8 cellular contexts compared by ENCODE assay signal in genomic region chr3:141011511-141012262, GRCh38. TPM values are rescaled to one million over a fixed set of nuclear protein-coding genes. Genes with fewer than 3 reads are reported as not detected.
DNase-seq lines count a peak whose midpoint lies in the region; ATAC-seq and TF ChIP-seq lines count a peak whose summit lies in the region.

No MANE protein-coding gene starts in this region.

- no peaks in the 10 kb centered on the region for H3K27me3 ChIP-seq in colonic mucosa
- H3K27me3 ChIP-seq in right lobe of liver: peaks cover 0 to 14% of the 10 kb centered on the region in 2 donors

- H3K27ac Mint-ChIP-seq in activated CD4-positive, alpha-beta T cell treated with anti-CD3 and anti-CD28 coated beads, Interleukin-2, amount 10 ng/mL, durations not matched to agents 7 days and 5 days: no peak overlapping the region

- ATAC-seq in HG03103 (IDR thresholded peaks at IDR 0.05; ENCODE audit: low read depth, unreplicated experiment): peak; percentile 90
- peak; percentile 73 to 81 (median 75) for ATAC-seq in right lobe of liver

- POLR2A ChIA-PET in activated CD4-positive, alpha-beta T cell treated with anti-CD3 and anti-CD28 coated beads, Interleukin-2, amount 10 ng/mL, durations not matched to agents 7 days and 5 days (lab: Charles Lee): no interaction called here

- H3K4me3 Mint-ChIP-seq in activated CD4-positive, alpha-beta T cell treated with anti-CD3 and anti-CD28 coated beads, Interleukin-2, amount 10 ng/mL, durations not matched to agents 7 days and 5 days: no peak overlapping the region

- H3K36me3 Mint-ChIP-seq in activated CD4-positive, alpha-beta T cell treated with anti-CD3 and anti-CD28 coated beads, Interleukin-2, amount 10 ng/mL, durations not matched to agents 7 days and 5 days (ENCODE audit: low read depth): no peaks in the 10 kb centered on the region

- H3K27ac ChIP-seq in colonic mucosa: no peak overlapping the region
- H3K27ac ChIP-seq in right lobe of liver: no peak overlapping the region

- H3K4me1 ChIP-seq in colonic mucosa (no peaks in the 10 kb centered on the region), right lobe of liver (no peaks in the 10 kb centered on the region)

- intact Hi-C loops in colonic mucosa (cut with DNase I): loop anchor here (5.0 kb wide), 1 partner anchor 181 kb away; no protein-coding TSS in a partner anchor
- intact Hi-C loops in right lobe of liver (cut with DNase I): loop anchor here in 1 of 2 donors (10.0 kb wide), 1 partner anchor 183 kb away; no protein-coding TSS in a partner anchor

- peaks cover 27% of the 10 kb centered on the region for H3K27me3 Mint-ChIP-seq in activated CD4-positive, alpha-beta T cell treated with anti-CD3 and anti-CD28 coated beads, Interleukin-2, amount 10 ng/mL, durations not matched to agents 7 days and 5 days

- H3K9me3 Mint-ChIP-seq in activated CD4-positive, alpha-beta T cell treated with anti-CD3 and anti-CD28 coated beads, Interleukin-2, amount 10 ng/mL, durations not matched to agents 7 days and 5 days: no peaks in the 10 kb centered on the region

- H3K36me3 ChIP-seq in colonic mucosa (no peaks in the 10 kb centered on the region), right lobe of liver (no peaks in the 10 kb centered on the region)

- WGBS in right lobe of liver (ENCODE audit: insufficient coverage, low coverage, low lambda C conversion rate, missing lambda C conversion rate): 16% methylated on average over 13 of the region's 14 CpGs

- H3K4me3 ChIP-seq in colonic mucosa: no peak overlapping the region
- H3K4me3 ChIP-seq in right lobe of liver: no peak overlapping the region

- no peak for TF ChIP-seq POLR2A in right lobe of liver (IDR thresholded peaks at IDR 0.05)

- no peaks in the 10 kb centered on the region for H3K9me3 ChIP-seq in colonic mucosa
- H3K9me3 ChIP-seq in right lobe of liver: no peaks in the 10 kb centered on the region

- H3K9ac ChIP-seq in colonic mucosa (ENCODE audit: low read depth in 2 of 2, low read length in 2 of 2): no peak overlapping the region

- H3K4me1 Mint-ChIP-seq in activated CD4-positive, alpha-beta T cell treated with anti-CD3 and anti-CD28 coated beads, Interleukin-2, amount 10 ng/mL, durations not matched to agents 7 days and 5 days: peaks cover 8% of the 10 kb centered on the region

- CTCF ChIA-PET in activated CD4-positive, alpha-beta T cell treated with anti-CD3 and anti-CD28 coated beads, Interleukin-2, amount 10 ng/mL, durations not matched to agents 7 days and 5 days (lab: Charles Lee): interaction anchor here (0.9 to 3.7 kb wide), 5 partner anchors 12 to 181 kb away, joined by 3 to 19 read pairs (median 3); partner anchors contain the start of gene SPSB4

- DNase-seq in SKM-1 treated with dmso at 0.1 percent for 144 hours (lab: John Stamatoyannopoulos, UW; ENCODE audit: unreplicated experiment) (peak; percentile 1), SKM-1 (lab: John Stamatoyannopoulos, UW; ENCODE audit: unreplicated experiment) (no peak), NCI-H446 treated with DMSO at 0.1 percent for 48 hours (lab: John Stamatoyannopoulos, UW) (peak; percentile 28), colonic mucosa (peak; percentile 67), right lobe of liver (peak; percentile 56 to 72 (median 68))
- peak; percentile 81 for DNase-seq in activated CD4-positive, alpha-beta T cell treated with anti-CD3 and anti-CD28 coated beads, Interleukin-2, amount 10 ng/mL, durations not matched to agents 7 days and 5 days
- peak; percentile 38 to 54 (median 42) for DNase-seq in stimulated activated CD4-positive, alpha-beta T cell treated with anti-CD3 and anti-CD28 coated beads, TNF-alpha, amount 100 ng/mL, for 4 hours (ENCODE audit: low read depth in 3 of 3)

- peak; percentile 64 for TF ChIP-seq CTCF in colonic mucosa (IDR thresholded peaks at IDR 0.05)
- TF ChIP-seq CTCF in right lobe of liver (IDR thresholded peaks at IDR 0.05): peak; percentile 35 to 71 (median 66)

RNA-seq across cellular contexts. Expression of gene SPSB4, which starts 39.5 kb away (rescaled TPM):
- total RNA-seq in activated CD4-positive, alpha-beta T cell treated with anti-CD3 and anti-CD28 coated beads, Interleukin-2, amount 10 ng/mL, durations not matched to agents 7 days and 5 days: not detected
- total RNA-seq in colonic mucosa (not detected), right lobe of liver (1 to 10 TPM in 1 of 6 experiments, under 1 TPM in 2, not detected in 3; 0.62 to 1.0 (median 0.98) TPM)
